ENCODE assay signal across 8 cellular contexts in genomic region chrX:119488749-119489148, GRCh38. TPM values are rescaled to one million over a fixed set of nuclear protein-coding genes. Genes with fewer than 3 reads are reported as not detected.
DNase-seq lines count a peak whose midpoint lies in the region; ATAC-seq and FAIRE-seq lines count a peak whose summit lies in the region.

No MANE protein-coding gene starts in this region.

- no peak overlapping the region for H3K9ac ChIP-seq in mesendoderm (ENCODE audit: low read length)

- WGBS in mesendoderm (ENCODE audit: extremely low coverage, insufficient coverage, low lambda C conversion rate) = no CpG with 5 or more reads among the region's 8 CpGs

- H3K4me1 ChIP-seq in mesendoderm (ENCODE audit: control insufficient read depth, low read depth, low read length) = no peaks in the 10 kb centered on the region

- no peak overlapping the region for H2AK5ac ChIP-seq in mesendoderm (ENCODE audit: low read length)

- H2BK5ac ChIP-seq in mesendoderm (ENCODE audit: low read length) = no peak overlapping the region

- no peak overlapping the region for H2BK15ac ChIP-seq in mesendoderm (replicated peaks; ENCODE audit: low read depth)

- no peak overlapping the region for H3K23ac ChIP-seq in mesendoderm (ENCODE audit: low read length)

- H3K4me2 ChIP-seq in mesendoderm (ENCODE audit: low read length) = no peak overlapping the region

- ATAC-seq in HG03196 (IDR thresholded peaks at IDR 0.05; ENCODE audit: unreplicated experiment) (no peak), HG02588 (IDR thresholded peaks at IDR 0.05; ENCODE audit: unreplicated experiment) (no peak), HG02642 (IDR thresholded peaks at IDR 0.05; ENCODE audit: poor library complexity, unreplicated experiment) (no peak)

- no peak overlapping the region for H3K56ac ChIP-seq in mesendoderm (ENCODE audit: low read length)

- H3K4ac ChIP-seq in mesendoderm (ENCODE audit: low read depth, low read length) = no peak overlapping the region

- no peak overlapping the region for H4K5ac ChIP-seq in mesendoderm (ENCODE audit: low read length)

- no peak overlapping the region for H3K18ac ChIP-seq in mesendoderm (ENCODE audit: low read length)

- H3K4me3 ChIP-seq in mesendoderm (ENCODE audit: low read length) = no peak overlapping the region

- H3K27me3 ChIP-seq in mesendoderm (ENCODE audit: insufficient read depth, low read length, poor library complexity) = no peaks in the 10 kb centered on the region

- H2BK120ac ChIP-seq in mesendoderm (ENCODE audit: low read depth, low read length) = no peak overlapping the region

- H3K79me2 ChIP-seq in mesendoderm (ENCODE audit: control insufficient read depth, insufficient read depth, low read length) = no peaks in the 10 kb centered on the region

- H3K27ac ChIP-seq in mesendoderm (ENCODE audit: low read depth, low read length) = no peak overlapping the region

- no peaks in the 10 kb centered on the region for H3K36me3 ChIP-seq in mesendoderm (ENCODE audit: control insufficient read depth, insufficient read depth, low read length)

- in situ Hi-C loops in SK-MEL-5 (cut with HindIII; ENCODE audit: low pct_unique_long_range_greater_than_20kb, low sequenced_read_pairs) = no loop called here

- H4K8ac ChIP-seq in mesendoderm (ENCODE audit: low read depth, low read length) = no peak overlapping the region

- H3K79me1 ChIP-seq in mesendoderm (ENCODE audit: low read length) = no peaks in the 10 kb centered on the region

- DNase-seq in Daoy (ENCODE audit: low read depth) (peak; percentile 41), HTR-8/SVneo (ENCODE audit: insufficient read length, low spot score) (peak; percentile 42), SK-MEL-5 (ENCODE audit: low read depth, low spot score) (peak; percentile 70), dermis blood vessel endothelial cell (peak; percentile 70), mesendoderm (peak; percentile 31)

- FAIRE-seq in HTR-8/SVneo (lab: Jason Lieb, UNC) = no peak

RNA-seq across cellular contexts. Expression of gene SLC25A5, which starts 20.5 kb away (rescaled TPM):
- 198 and 231 TPM in 2 replicates for total RNA-seq in Daoy (2014; rRNA removed; shearing (Covaris generic))
- 234 and 243 TPM in 2 replicates for total RNA-seq in SK-MEL-5 (2014; rRNA removed; shearing (Covaris generic))
- polyA plus RNA-seq in SK-MEL-5 (2015; cell fraction: cytosol; rRNA removed) = 688 and 821 TPM in 2 replicates
- polyA plus RNA-seq in SK-MEL-5 (2015; cell fraction: nucleus; rRNA removed) = 306 and 356 TPM in 2 replicates
- total RNA-seq in dermis blood vessel endothelial cell = 221 and 297 TPM in 2 replicates
- 447 TPM for polyA plus RNA-seq in mesendoderm (2013, experiment 1 of 2)
- 442 TPM for polyA plus RNA-seq in mesendoderm (2013, experiment 2 of 2)
